In genomic region chr5:87383216-87383615, GRCh38 we compare ENCODE assay signal across 23 cellular contexts. TPM values are rescaled to one million over a fixed set of nuclear protein-coding genes. Genes with fewer than 3 reads are reported as not detected.
A peak's percentile ranks its signal among the peaks of the same experiment; 100 is the strongest.
DNase-seq lines count a peak whose midpoint lies in the region; ATAC-seq, FAIRE-seq and TF ChIP-seq lines count a peak whose summit lies in the region.
"Had no signal": no experiment of that assay in that cellular context is flagged by ENCODE, and none has a peak within 500 bp of the region (broad histone marks: within the 10 kb centered on the region; RNA-seq: fewer than 3 reads in every experiment).

No MANE protein-coding gene starts in this region.

- BruUV-seq in OCI-LY7 (replicated peaks; lab: Mats Ljungman, UMichigan), result TSS peak; percentile 8

- FAIRE-seq in pancreas (lab: Jason Lieb, UNC), result peak; percentile 78

- no peaks in the 10 kb centered on the region for H3K4me1 ChIP-seq in OCI-LY7 (ENCODE audit: insufficient read depth, low read length, poor library complexity, severe bottlenecking)
- no peaks in the 10 kb centered on the region for H3K4me1 ChIP-seq in pancreas
- H3K4me1 ChIP-seq: BE2C, body of pancreas, prostate gland had no signal

- H3K79me2 ChIP-seq in OCI-LY7 (ENCODE audit: insufficient read depth, low read depth, low read length), result no peaks in the 10 kb centered on the region

- TF ChIP-seq CTCF in OCI-LY7 (conservative IDR thresholded peaks at IDR 0.05; ENCODE audit: low read length), result no peak
- no peak for TF ChIP-seq CTCF in pancreas (IDR thresholded peaks at IDR 0.05)

- no peaks in the 10 kb centered on the region; the same call in 1 of the 2 replicates for H4K20me1 ChIP-seq in OCI-LY7 (ENCODE audit: insufficient read depth, low read length)

- no peak overlapping the region for H3K4me3 ChIP-seq in OCI-LY7 (ENCODE audit: low read depth, low read length, poor library complexity, severe bottlenecking)
- no peak overlapping the region for H3K4me3 ChIP-seq in pancreas
- H3K4me3 ChIP-seq: body of pancreas, prostate gland, tibial nerve had no signal

- no peaks in the 10 kb centered on the region for H3K9me2 ChIP-seq in OCI-LY7 (ENCODE audit: insufficient read depth, low read length)

- CTCF ChIA-PET in OCI-LY7 (lab: Charles Lee; ENCODE audit: unreplicated experiment), result no interaction called here

- ATAC-seq in pancreas, result no peak
- ATAC-seq: body of pancreas, WTC11 had no signal

- intact Hi-C loops in OCI-LY7 (cut with micrococcal nuclease; ENCODE audit: unreplicated experiment) (no loop called here), pancreas (cut with DNase I) (no loop called here)

- no peak overlapping the region for H2AFZ ChIP-seq in OCI-LY7 (ENCODE audit: low read length)

- WGBS in pancreas, 2 donors, result 94 to 100% methylated on average over 1 of the region's 1 CpG

- POLR2A ChIA-PET in OCI-LY7 (lab: Charles Lee), result interaction anchor here (0.7 to 1.4 kb wide), 3 partner anchors 21 to 855 kb away, joined by 3 to 6 read pairs (median 4); partner anchors contain the start of gene CCNH

- DNase-seq in EH (ENCODE audit: low read depth) (peak; percentile 80), OCI-LY7 (ENCODE audit: low spot score) (no peak), dedifferentiated amniotic fluid mesenchymal stem cell (ENCODE audit: extremely low spot score) (peak; percentile 82), pancreas (no peak), kidney glomerular epithelial cell (lab: John Stamatoyannopoulos, UW) (no peak), SHP77 (lab: John Stamatoyannopoulos, UW) (no peak), anterior cingulate cortex (lab: John Stamatoyannopoulos, UW) (no peak)
- DNase-seq in activated CD8-positive, alpha-beta memory T cell treated with anti-CD3 and anti-CD28 coated beads, Interleukin-2, amount 50 U/mL, for 48 hours, result no peak
- DNase-seq: activated CD4-positive, alpha-beta memory T cell treated with anti-CD3 and anti-CD28 coated beads, Interleukin-2, amount 10 ng/mL, durations not matched to agents 7 days and 5 days; activated naive CD4-positive, alpha-beta T cell treated with anti-CD3 and anti-CD28 coated beads, Interleukin-2, amount 50 U/mL, for 16 hours; BE2C; body of pancreas; Caco-2; midbrain; NCI-H187 treated with DMSO at 0.1 percent for 48 hours; NCI-H774; SIG-M5; stimulated activated CD4-positive, alpha-beta T cell treated with anti-CD3 and anti-CD28 coated beads, Interleukin-2, amount 100 ng/mL, for 24 hours; stimulated activated naive CD4-positive, alpha-beta T cell; T-helper 2 cell had no signal

- no peak overlapping the region for H3K4me2 ChIP-seq in OCI-LY7 (ENCODE audit: low read length)

- peaks cover 100% of the 10 kb centered on the region for H3K36me3 ChIP-seq in OCI-LY7 (ENCODE audit: insufficient read depth, low read length)
- H3K36me3 ChIP-seq in pancreas, result peaks cover 0 to 31% (median 0%) of the 10 kb centered on the region in 3 donors
- H3K36me3 ChIP-seq: prostate gland had no signal

- H3K27ac ChIP-seq in OCI-LY7 (ENCODE audit: low read depth, low read length, poor library complexity, severe bottlenecking), result no peak overlapping the region
- no peak overlapping the region for H3K27ac ChIP-seq in pancreas
- H3K27ac ChIP-seq: body of pancreas, prostate gland, tibial nerve had no signal

- H3K9me3 ChIP-seq in OCI-LY7 (ENCODE audit: low read length) (no peaks in the 10 kb centered on the region), pancreas (no peaks in the 10 kb centered on the region)
- H3K9me3 ChIP-seq: BE2C, body of pancreas, Caco-2, prostate gland, tibial nerve had no signal

- no peaks in the 10 kb centered on the region for H3K27me3 ChIP-seq in pancreas
- H3K27me3 ChIP-seq: BE2C, body of pancreas, tibial nerve had no signal

RNA-seq across cellular contexts. Expression of gene CCNH, which starts 29.5 kb away (rescaled TPM):
- 96.5 and 98.4 TPM in 2 replicates for total RNA-seq in OCI-LY7 (2014; rRNA removed; shearing (Covaris generic))
- 75.9 and 76.9 TPM in 2 replicates for total RNA-seq in OCI-LY7 (2022)
- total RNA-seq in pancreas, result 10 to 100 TPM; 16.9 to 24.7 (median 20.0) TPM
- 10 to 100 TPM; 25.9 to 29.7 TPM for polyA plus RNA-seq in pancreas

Comparison
In these comparisons a context has a peak if more than half of its experiments do, and no peak if none do; other contexts are left out.
1. DNase-seq: peak in EH (single experiment) and dedifferentiated amniotic fluid mesenchymal stem cell (single experiment); none in OCI-LY7 (single experiment), pancreas (0 of 6), kidney glomerular epithelial cell (single experiment), SHP77 (0 of 2), anterior cingulate cortex (0 of 58) and activated CD8-positive, alpha-beta memory T cell treated with anti-CD3 and anti-CD28 coated beads, Interleukin-2, amount 50 U/mL, for 48 hours (single experiment).